Comparison of ENCODE assay signal across 2 cellular contexts in the genomic region with DNA sequence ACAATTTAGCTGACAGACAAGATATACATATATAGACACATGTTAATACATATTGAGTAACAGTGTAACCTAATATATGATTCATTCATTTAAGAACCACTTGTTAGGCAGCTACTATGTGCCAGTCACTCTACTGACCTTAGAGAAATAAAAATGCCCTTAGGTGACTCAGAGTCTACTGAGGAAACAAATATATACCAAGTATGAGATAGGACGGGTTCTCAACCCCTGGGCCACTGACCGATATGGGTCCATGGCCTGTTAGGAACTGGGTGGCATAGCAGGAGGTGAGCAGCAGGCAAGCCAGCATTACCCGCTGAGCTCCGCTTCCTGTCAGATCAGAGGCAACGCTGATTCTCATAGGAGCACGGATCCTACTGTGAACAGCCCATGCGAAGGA.
TF ChIP-seq lines count a peak whose summit lies in the region.

No MANE protein-coding gene starts in this region.

TF ChIP-seq in GM23338, 12 proteins besides CTCF, POLR2A, EP300 and RAD21 (continues in another document):
- TF ChIP-seq EZH2 (IDR thresholded peaks at IDR 0.05; ENCODE audit: low read depth, unreplicated experiment) (no peak), JUNB (IDR thresholded peaks at IDR 0.05; ENCODE audit: unreplicated experiment) (no peak), EZH2phosphoT487 (IDR thresholded peaks at IDR 0.05; ENCODE audit: unreplicated experiment) (no peak), CREB1 (CRISPR knock-in tag; IDR thresholded peaks at IDR 0.05; ENCODE audit: low read depth) (no peak), ZNF331 (CRISPR knock-in tag; IDR thresholded peaks at IDR 0.05; ENCODE audit: low read depth) (no peak), NANOG (IDR thresholded peaks at IDR 0.05; ENCODE audit: borderline replicate concordance) (no peak), POLR2AphosphoS5 (IDR thresholded peaks at IDR 0.05; ENCODE audit: low read depth) (no peak), ZNF114 (CRISPR knock-in tag; IDR thresholded peaks at IDR 0.05) (no peak), STAT1 (IDR thresholded peaks at IDR 0.05; ENCODE audit: unreplicated experiment) (no peak)
- TF ChIP-seq, protein P1, sequence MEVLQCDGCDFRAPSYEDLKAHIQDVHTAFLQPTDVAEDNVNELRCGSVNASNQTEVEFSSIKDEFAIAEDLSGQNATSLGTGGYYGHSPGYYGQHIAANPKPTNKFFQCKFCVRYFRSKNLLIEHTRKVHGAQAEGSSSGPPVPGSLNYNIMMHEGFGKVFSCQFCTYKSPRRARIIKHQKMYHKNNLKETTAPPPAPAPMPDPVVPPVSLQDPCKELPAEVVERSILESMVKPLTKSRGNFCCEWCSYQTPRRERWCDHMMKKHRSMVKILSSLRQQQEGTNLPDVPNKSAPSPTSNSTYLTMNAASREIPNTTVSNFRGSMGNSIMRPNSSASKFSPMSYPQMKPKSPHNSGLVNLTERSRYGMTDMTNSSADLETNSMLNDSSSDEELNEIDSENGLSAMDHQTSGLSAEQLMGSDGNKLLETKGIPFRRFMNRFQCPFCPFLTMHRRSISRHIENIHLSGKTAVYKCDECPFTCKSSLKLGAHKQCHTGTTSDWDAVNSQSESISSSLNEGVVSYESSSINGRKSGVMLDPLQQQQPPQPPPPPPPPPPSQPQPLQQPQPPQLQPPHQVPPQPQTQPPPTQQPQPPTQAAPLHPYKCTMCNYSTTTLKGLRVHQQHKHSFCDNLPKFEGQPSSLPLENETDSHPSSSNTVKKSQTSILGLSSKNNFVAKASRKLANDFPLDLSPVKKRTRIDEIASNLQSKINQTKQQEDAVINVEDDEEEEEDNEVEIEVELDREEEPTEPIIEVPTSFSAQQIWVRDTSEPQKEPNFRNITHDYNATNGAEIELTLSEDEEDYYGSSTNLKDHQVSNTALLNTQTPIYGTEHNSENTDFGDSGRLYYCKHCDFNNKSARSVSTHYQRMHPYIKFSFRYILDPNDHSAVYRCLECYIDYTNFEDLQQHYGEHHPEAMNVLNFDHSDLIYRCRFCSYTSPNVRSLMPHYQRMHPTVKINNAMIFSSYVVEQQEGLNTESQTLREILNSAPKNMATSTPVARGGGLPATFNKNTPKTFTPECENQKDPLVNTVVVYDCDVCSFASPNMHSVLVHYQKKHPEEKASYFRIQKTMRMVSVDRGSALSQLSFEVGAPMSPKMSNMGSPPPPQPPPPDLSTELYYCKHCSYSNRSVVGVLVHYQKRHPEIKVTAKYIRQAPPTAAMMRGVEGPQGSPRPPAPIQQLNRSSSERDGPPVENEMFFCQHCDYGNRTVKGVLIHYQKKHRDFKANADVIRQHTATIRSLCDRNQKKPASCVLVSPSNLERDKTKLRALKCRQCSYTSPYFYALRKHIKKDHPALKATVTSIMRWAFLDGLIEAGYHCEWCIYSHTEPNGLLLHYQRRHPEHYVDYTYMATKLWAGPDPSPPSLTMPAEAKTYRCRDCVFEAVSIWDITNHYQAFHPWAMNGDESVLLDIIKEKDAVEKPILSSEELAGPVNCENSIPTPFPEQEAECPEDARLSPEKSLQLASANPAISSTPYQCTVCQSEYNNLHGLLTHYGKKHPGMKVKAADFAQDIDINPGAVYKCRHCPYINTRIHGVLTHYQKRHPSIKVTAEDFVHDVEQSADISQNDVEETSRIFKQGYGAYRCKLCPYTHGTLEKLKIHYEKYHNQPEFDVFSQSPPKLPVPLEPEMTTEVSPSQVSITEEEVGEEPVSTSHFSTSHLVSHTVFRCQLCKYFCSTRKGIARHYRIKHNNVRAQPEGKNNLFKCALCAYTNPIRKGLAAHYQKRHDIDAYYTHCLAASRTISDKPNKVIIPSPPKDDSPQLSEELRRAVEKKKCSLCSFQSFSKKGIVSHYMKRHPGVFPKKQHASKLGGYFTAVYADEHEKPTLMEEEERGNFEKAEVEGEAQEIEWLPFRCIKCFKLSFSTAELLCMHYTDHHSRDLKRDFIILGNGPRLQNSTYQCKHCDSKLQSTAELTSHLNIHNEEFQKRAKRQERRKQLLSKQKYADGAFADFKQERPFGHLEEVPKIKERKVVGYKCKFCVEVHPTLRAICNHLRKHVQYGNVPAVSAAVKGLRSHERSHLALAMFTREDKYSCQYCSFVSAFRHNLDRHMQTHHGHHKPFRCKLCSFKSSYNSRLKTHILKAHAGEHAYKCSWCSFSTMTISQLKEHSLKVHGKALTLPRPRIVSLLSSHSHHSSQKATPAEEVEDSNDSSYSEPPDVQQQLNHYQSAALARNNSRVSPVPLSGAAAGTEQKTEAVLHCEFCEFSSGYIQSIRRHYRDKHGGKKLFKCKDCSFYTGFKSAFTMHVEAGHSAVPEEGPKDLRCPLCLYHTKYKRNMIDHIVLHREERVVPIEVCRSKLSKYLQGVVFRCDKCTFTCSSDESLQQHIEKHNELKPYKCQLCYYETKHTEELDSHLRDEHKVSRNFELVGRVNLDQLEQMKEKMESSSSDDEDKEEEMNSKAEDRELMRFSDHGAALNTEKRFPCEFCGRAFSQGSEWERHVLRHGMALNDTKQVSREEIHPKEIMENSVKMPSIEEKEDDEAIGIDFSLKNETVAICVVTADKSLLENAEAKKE (CRISPR knock-in tag; IDR thresholded peaks at IDR 0.05), result no peak
- TF ChIP-seq, protein P2, sequence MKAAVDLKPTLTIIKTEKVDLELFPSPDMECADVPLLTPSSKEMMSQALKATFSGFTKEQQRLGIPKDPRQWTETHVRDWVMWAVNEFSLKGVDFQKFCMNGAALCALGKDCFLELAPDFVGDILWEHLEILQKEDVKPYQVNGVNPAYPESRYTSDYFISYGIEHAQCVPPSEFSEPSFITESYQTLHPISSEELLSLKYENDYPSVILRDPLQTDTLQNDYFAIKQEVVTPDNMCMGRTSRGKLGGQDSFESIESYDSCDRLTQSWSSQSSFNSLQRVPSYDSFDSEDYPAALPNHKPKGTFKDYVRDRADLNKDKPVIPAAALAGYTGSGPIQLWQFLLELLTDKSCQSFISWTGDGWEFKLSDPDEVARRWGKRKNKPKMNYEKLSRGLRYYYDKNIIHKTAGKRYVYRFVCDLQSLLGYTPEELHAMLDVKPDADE (IDR thresholded peaks at IDR 0.05), result no peak

TF ChIP-seq in endothelial cell of umbilical vein, 7 proteins besides CTCF, POLR2A, EP300 and RAD21:
- TF ChIP-seq FOS (IDR thresholded peaks at IDR 0.05; ENCODE audit: borderline replicate concordance, insufficient read depth, low read length), result peak; percentile 71
- TF ChIP-seq GATA2 (IDR thresholded peaks at IDR 0.05; ENCODE audit: insufficient read depth, insufficient read length, low read depth, low read length), result peak; percentile 33
- TF ChIP-seq, protein P3, sequence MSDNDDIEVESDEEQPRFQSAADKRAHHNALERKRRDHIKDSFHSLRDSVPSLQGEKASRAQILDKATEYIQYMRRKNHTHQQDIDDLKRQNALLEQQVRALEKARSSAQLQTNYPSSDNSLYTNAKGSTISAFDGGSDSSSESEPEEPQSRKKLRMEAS (IDR thresholded peaks at IDR 0.05; ENCODE audit: insufficient read depth, insufficient read length), result no peak
